Comparison of ENCODE assay signal across 8 cellular contexts in genomic region chr1:1399187-1399869, GRCh38. TPM values are rescaled to one million over a fixed set of nuclear protein-coding genes. Genes with fewer than 3 reads are reported as not detected.
DNase-seq lines count a peak whose midpoint lies in the region; ATAC-seq and TF ChIP-seq lines count a peak whose summit lies in the region.

Gene CCNL2, minus strand, starts transcription at chr1:1399335. Its CDS starts 29 bp downstream, at chr1:1399306.

- peak; percentile 87 for ATAC-seq in GM21723 (IDR thresholded peaks at IDR 0.05; ENCODE audit: unreplicated experiment)
- ATAC-seq in activated T-cell treated with anti-CD3 and anti-CD28 coated beads, Interleukin-2, amount 50 U/mL, for 4 hours, result peak; percentile 95
- peak; percentile 96 for ATAC-seq in esophagus mucosa

- H3K4me3 ChIP-seq in muscle layer of duodenum (ENCODE audit: low read depth in 1 of 2, low read length in 2 of 2), result peak within 1 kb of the TSS; percentile 82 to 84

- peaks cover 41% of the 10 kb centered on the region for H3K36me3 Mint-ChIP-seq in activated T-cell treated with anti-CD3 and anti-CD28 coated beads, Interleukin-2, amount 50 U/mL, for 4 hours (ENCODE audit: insufficient read depth)

- peaks cover 18 to 34% of the 10 kb centered on the region in 2 donors for H3K4me1 ChIP-seq in muscle layer of duodenum (ENCODE audit: control insufficient read depth in 1 of 2, insufficient read depth in 2 of 2, low read length in 2 of 2)

- H3K27ac ChIP-seq in muscle layer of duodenum (ENCODE audit: low read length), result peak within 1 kb of the TSS; percentile 86

- H3K4me1 Mint-ChIP-seq in activated T-cell treated with anti-CD3 and anti-CD28 coated beads, Interleukin-2, amount 50 U/mL, for 4 hours (ENCODE audit: low read depth), result peaks cover 51% of the 10 kb centered on the region

- H3K9me3 Mint-ChIP-seq in activated T-cell treated with anti-CD3 and anti-CD28 coated beads, Interleukin-2, amount 50 U/mL, for 4 hours, result no peaks in the 10 kb centered on the region

- no peaks in the 10 kb centered on the region for H3K9me3 ChIP-seq in muscle layer of duodenum (ENCODE audit: control insufficient read depth in 1 of 2, low read length in 2 of 2)

- no peaks in the 10 kb centered on the region for H3K27me3 ChIP-seq in muscle layer of duodenum (ENCODE audit: low read depth, low read length)

- H3K4me3 Mint-ChIP-seq in activated T-cell treated with anti-CD3 and anti-CD28 coated beads, Interleukin-2, amount 50 U/mL, for 4 hours, result peak within 1 kb of the TSS; percentile 97

- DNase-seq in DMS79 (lab: John Stamatoyannopoulos, UW), result peak; percentile 94
- peak; percentile 97 for DNase-seq in KG1 (lab: John Stamatoyannopoulos, UW)
- peak; percentile 99 for DNase-seq in activated T-cell treated with anti-CD3 and anti-CD28 coated beads, Interleukin-2, amount 50 U/mL, for 4 hours
- peak; percentile 96 to 100 for DNase-seq in stimulated activated CD8-positive, alpha-beta memory T cell treated with anti-CD3 and anti-CD28 coated beads, Interleukin-7, amount 100 ng/mL, for 4 hours (ENCODE audit: low read depth in 2 of 2)

- peaks cover 34 to 61% of the 10 kb centered on the region in 2 donors for H3K36me3 ChIP-seq in muscle layer of duodenum (ENCODE audit: control insufficient read depth in 1 of 2, insufficient read depth in 2 of 2, low read length in 2 of 2)

- H3K27me3 Mint-ChIP-seq in activated T-cell treated with anti-CD3 and anti-CD28 coated beads, Interleukin-2, amount 50 U/mL, for 4 hours (ENCODE audit: low read depth), result no peaks in the 10 kb centered on the region

TF ChIP-seq in PFSK-1, 5 proteins besides CTCF, POLR2A, EP300 and RAD21:
- peak; percentile 84 for TF ChIP-seq TAF1 (IDR thresholded peaks at IDR 0.05; ENCODE audit: borderline replicate concordance, insufficient read depth, low read length)
- TF ChIP-seq FOXP2 (optimal IDR thresholded peaks at IDR 0.05; ENCODE audit: borderline replicate concordance, extremely low read depth, extremely low read length, insufficient read depth), result no peak
- no peak for TF ChIP-seq REST (IDR thresholded peaks at IDR 0.05; ENCODE audit: insufficient read depth in 1 of 2, low read depth in 2 of 2, low read length in 2 of 2)
- TF ChIP-seq SIN3A (IDR thresholded peaks at IDR 0.05; ENCODE audit: borderline replicate concordance, insufficient read depth, low read length), result peak; percentile 70; the same call in 1 of the 2 replicates
- TF ChIP-seq POLR2AphosphoS5 (IDR thresholded peaks at IDR 0.05; ENCODE audit: low read depth, low read length), result peak; percentile 89

RNA-seq across cellular contexts. Expression of gene CCNL2, which starts in this region (rescaled TPM):
- polyA plus RNA-seq in PFSK-1 (2012; ENCODE audit: insufficient read length, low read depth), result 157 TPM
- total RNA-seq in activated T-cell treated with anti-CD3 and anti-CD28 coated beads, Interleukin-2, amount 50 U/mL, for 4 hours, result 100 to 1,000 TPM; 112 to 127 (median 118) TPM
- 58.3 TPM for total RNA-seq in esophagus mucosa

Comparison
In these comparisons a context has a peak if more than half of its experiments do, and no peak if none do; other contexts are left out.
1. Peak in every context shown above with its lines: DNase-seq, ATAC-seq, H3K4me3 ChIP-seq and H3K27ac ChIP-seq.